ENCODE assay signal across 34 cellular contexts in the genomic region with DNA sequence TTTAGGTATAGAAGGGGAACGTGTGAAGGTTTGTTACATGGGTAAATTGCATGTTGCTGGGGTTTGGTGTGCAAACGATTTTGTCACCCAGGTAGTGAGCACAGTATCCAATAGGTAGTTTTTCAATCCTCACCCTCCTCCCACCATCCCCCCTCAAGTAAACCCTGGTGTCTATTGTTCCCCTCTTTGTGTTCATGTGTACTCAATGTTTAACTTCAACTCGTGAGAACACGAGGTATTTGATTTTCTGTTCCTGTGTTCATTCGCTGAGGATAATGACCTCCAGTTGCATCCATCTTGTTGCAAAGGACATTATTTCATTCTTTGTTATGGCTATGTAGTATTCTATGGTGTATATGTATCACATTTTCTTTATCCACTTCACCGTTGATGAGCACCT. TPM values are rescaled to one million over a fixed set of nuclear protein-coding genes. Genes with fewer than 3 reads are reported as not detected.
DNase-seq lines count a peak whose midpoint lies in the region; ATAC-seq, FAIRE-seq and TF ChIP-seq lines count a peak whose summit lies in the region.
"Had no signal": no experiment of that assay in that cellular context is flagged by ENCODE, and none has a peak within 500 bp of the region (broad histone marks: within the 10 kb centered on the region; RNA-seq: fewer than 3 reads in every experiment).

No MANE protein-coding gene starts in this region.

- H3K4me1 Mint-ChIP-seq in activated CD8-positive, alpha-beta T cell treated with anti-CD3 and anti-CD28 coated beads for 36 hours (ENCODE audit: low read depth), result peaks cover 6% of the 10 kb centered on the region
- H3K4me1 Mint-ChIP-seq: activated T-helper 17 cell treated with anti-CD3 and anti-CD28 coated beads, Interleukin-2, amount 50 U/mL, for 72 hours; neural progenitor cell had no signal

- SMC1A ChIA-PET in GM12878 (lab: Charles Lee; ENCODE audit: uncharacterized antibody, unreplicated experiment), result interaction anchor here (0.8 to 2.3 kb wide), 2 partner anchors 13 to 70 kb away, joined by 3 to 13 read pairs; no protein-coding TSS in a partner anchor

- H3K9ac ChIP-seq in GM12878 (ENCODE audit: control insufficient read depth, insufficient read depth, low read length), result no peak overlapping the region
- H3K9ac ChIP-seq: BLaER1 treated with 17β-estradiol and CSF1 and Interleukin-3, amounts not matched to agents 10 nM and 100 nM; neural progenitor cell; parathyroid adenoma; SK-N-SH had no signal

- H3K27ac Mint-ChIP-seq in activated CD8-positive, alpha-beta T cell treated with anti-CD3 and anti-CD28 coated beads for 36 hours, result no peak overlapping the region
- H3K27ac Mint-ChIP-seq: activated naive CD4-positive, alpha-beta T cell treated with anti-CD3 and anti-CD28 coated beads, Interleukin-2, amount 10 ng/mL, durations not matched to agents 7 days and 5 days; activated T-helper 17 cell treated with anti-CD3 and anti-CD28 coated beads, Interleukin-2, amount 50 U/mL, for 72 hours; IgD-negative memory B cell; neural progenitor cell; T-helper 1 cell treated with Interleukin-12 subunit alpha and Interleukin-12 subunit beta and Interleukin-4 antibody, amounts not matched to agents 30 μg/mL and 1 μg/mL, for 36 hours; type B pancreatic cell had no signal

- BruUV-seq in GM12878 (replicated peaks; lab: Mats Ljungman, UMichigan), result no TSS peak

- DNase-seq in NCI-H1417 (lab: John Stamatoyannopoulos, UW) (peak in 2 of 3 experiments; percentile 10 to 52), NCI-H1417 treated with DMSO at 0.1 percent for 48 hours (lab: John Stamatoyannopoulos, UW) (no peak), GM12878 (ENCODE audit: low read depth, low spot score) (no peak), upper lobe of left lung (no peak), esophagus squamous epithelium (lab: John Stamatoyannopoulos, UW) (no peak)
- DNase-seq in activated CD8-positive, alpha-beta T cell treated with anti-CD3 and anti-CD28 coated beads for 36 hours, result no peak
- DNase-seq: activated CD4-positive, alpha-beta T cell treated with anti-CD3 and anti-CD28 coated beads, Interleukin-2, amount 50 U/mL, for 48 hours; activated naive CD4-positive, alpha-beta T cell treated with anti-CD3 and anti-CD28 coated beads, Interleukin-2, amount 10 ng/mL, durations not matched to agents 7 days and 5 days; body of pancreas; DND-41; foreskin fibroblast; GOT3; islet precursor cell; left ventricle myocardium superior; mesendoderm; MV-4-11; NCI-H1694 treated with DMSO at 0.1 percent for 48 hours; NCI-H446 treated with DMSO at 0.1 percent for 48 hours; SK-N-SH; small intestine; stimulated activated naive CD4-positive, alpha-beta T cell had no signal

- 0 out of 2 replicates have a peak overlapping the region, but pooled peaks have one; percentile 18 for H3K4me2 ChIP-seq in GM12878 (ENCODE audit: control insufficient read depth, insufficient read depth)
- H3K4me2 ChIP-seq: neural progenitor cell, SK-N-SH had no signal

- H3K9me3 ChIP-seq in GM12878 (replicated peaks; ENCODE audit: control insufficient read depth, insufficient read depth, low read length) (no peaks in the 10 kb centered on the region), upper lobe of left lung (no peaks in the 10 kb centered on the region), esophagus squamous epithelium (no peaks in the 10 kb centered on the region)
- H3K9me3 ChIP-seq: BLaER1 treated with 17β-estradiol and CSF1 and Interleukin-3, amounts not matched to agents 10 nM and 100 nM; body of pancreas; SK-N-SH had no signal

- RAD21 ChIA-PET in GM12878 (lab: Charles Lee; ENCODE audit: unreplicated experiment), result no interaction called here

- ATAC-seq in GM21423 (IDR thresholded peaks at IDR 0.05; ENCODE audit: unreplicated experiment) (peak; percentile 7), HG03175 (IDR thresholded peaks at IDR 0.05; ENCODE audit: unreplicated experiment) (peak; percentile 25), GM12878 (no peak), upper lobe of left lung (ENCODE audit: low FRiP score in 2 of 2) (no peak)
- ATAC-seq in activated CD8-positive, alpha-beta T cell treated with anti-CD3 and anti-CD28 coated beads for 36 hours, result no peak
- ATAC-seq: activated T-helper 17 cell treated with anti-CD3 and anti-CD28 coated beads, Interleukin-2, amount 50 U/mL, for 72 hours; body of pancreas; esophagus mucosa; left ventricle myocardium superior; Right ventricle myocardium inferior had no signal

- TF ChIP-seq POLR2A in GM12878 (IDR thresholded peaks at IDR 0.05; ENCODE audit: low read depth, low read length) (no peak), upper lobe of left lung (IDR thresholded peaks at IDR 0.05) (no peak), esophagus squamous epithelium (IDR thresholded peaks at IDR 0.05) (no peak)

- no peak overlapping the region for H2AFZ ChIP-seq in GM12878 (ENCODE audit: control insufficient read depth, low read depth, low read length)
- H2AFZ ChIP-seq: neural progenitor cell, parathyroid adenoma had no signal

- H3K4me3 Mint-ChIP-seq in activated CD8-positive, alpha-beta T cell treated with anti-CD3 and anti-CD28 coated beads for 36 hours, result no peak overlapping the region
- H3K4me3 Mint-ChIP-seq: activated naive CD4-positive, alpha-beta T cell treated with anti-CD3 and anti-CD28 coated beads, Interleukin-2, amount 10 ng/mL, durations not matched to agents 7 days and 5 days; activated T-helper 17 cell treated with anti-CD3 and anti-CD28 coated beads, Interleukin-2, amount 50 U/mL, for 72 hours; neural progenitor cell; T-helper 1 cell treated with Interleukin-12 subunit alpha and Interleukin-12 subunit beta and Interleukin-4 antibody, amounts not matched to agents 30 μg/mL and 1 μg/mL, for 36 hours; type B pancreatic cell had no signal

- intact Hi-C loops in GM12878 (cut with micrococcal nuclease; ENCODE audit: unreplicated experiment) (no loop called here), esophagus squamous epithelium (cut with DNase I) (no loop called here)
- intact Hi-C loops in activated CD8-positive, alpha-beta T cell treated with anti-CD3 and anti-CD28 coated beads for 36 hours (cut with micrococcal nuclease), result no loop called here

- no peaks in the 10 kb centered on the region for H3K36me3 Mint-ChIP-seq in activated CD8-positive, alpha-beta T cell treated with anti-CD3 and anti-CD28 coated beads for 36 hours (ENCODE audit: low read depth)
- H3K36me3 Mint-ChIP-seq: activated naive CD4-positive, alpha-beta T cell treated with anti-CD3 and anti-CD28 coated beads, Interleukin-2, amount 10 ng/mL, durations not matched to agents 7 days and 5 days; IgD-negative memory B cell; neural progenitor cell; type B pancreatic cell had no signal

- no peaks in the 10 kb centered on the region for H3K27me3 Mint-ChIP-seq in activated CD8-positive, alpha-beta T cell treated with anti-CD3 and anti-CD28 coated beads for 36 hours
- H3K27me3 Mint-ChIP-seq: activated naive CD4-positive, alpha-beta T cell treated with anti-CD3 and anti-CD28 coated beads, Interleukin-2, amount 10 ng/mL, durations not matched to agents 7 days and 5 days; activated T-helper 17 cell treated with anti-CD3 and anti-CD28 coated beads, Interleukin-2, amount 50 U/mL, for 72 hours; IgD-negative memory B cell; type B pancreatic cell had no signal

- no peak for FAIRE-seq in GM12878 (lab: Jason Lieb, UNC)
- FAIRE-seq: small intestine had no signal

- POLR2A ChIA-PET in GM12878 (lab: Charles Lee), result no interaction called here
- POLR2A ChIA-PET in activated CD8-positive, alpha-beta T cell treated with anti-CD3 and anti-CD28 coated beads for 36 hours (lab: Charles Lee), result no interaction called here

- no peaks in the 10 kb centered on the region for H4K20me1 ChIP-seq in GM12878 (ENCODE audit: control insufficient read depth, insufficient read depth)
- H4K20me1 ChIP-seq: BLaER1 treated with 17β-estradiol and CSF1 and Interleukin-3, amounts not matched to agents 10 nM and 100 nM had no signal

- no peak overlapping the region for H3K27ac ChIP-seq in GM12878 (ENCODE audit: control insufficient read depth, insufficient read depth)
- H3K27ac ChIP-seq in upper lobe of left lung, result no peak overlapping the region
- H3K27ac ChIP-seq in esophagus squamous epithelium, result no peak overlapping the region
- H3K27ac ChIP-seq: 22Rv1; BLaER1 treated with 17β-estradiol and CSF1 and Interleukin-3, amounts not matched to agents 10 nM and 100 nM; body of pancreas; neural progenitor cell; parathyroid adenoma had no signal

- in situ Hi-C loops in GM12878 (cut with MboI), result no loop called here

- no peak for TF ChIP-seq RAD21 in GM12878 (IDR thresholded peaks at IDR 0.05; ENCODE audit: insufficient read depth, low read depth, low read length)

- H3K4me3 ChIP-seq in GM12878 (no peak overlapping the region), upper lobe of left lung (no peak overlapping the region), esophagus squamous epithelium (no peak overlapping the region)
- H3K4me3 ChIP-seq: BLaER1 treated with 17β-estradiol and CSF1 and Interleukin-3, amounts not matched to agents 10 nM and 100 nM; body of pancreas; neural progenitor cell had no signal

- H3K36me3 ChIP-seq in GM12878 (ENCODE audit: control insufficient read depth in 2 of 2, insufficient read depth in 2 of 2, low read length in 1 of 2), result no peaks in the 10 kb centered on the region
- H3K36me3 ChIP-seq in upper lobe of left lung, result no peaks in the 10 kb centered on the region
- no peaks in the 10 kb centered on the region for H3K36me3 ChIP-seq in esophagus squamous epithelium
- H3K36me3 ChIP-seq: neural progenitor cell had no signal

- peaks cover 7% of the 10 kb centered on the region; the same call in 1 of the 2 replicates for H3K4me1 ChIP-seq in GM12878 (ENCODE audit: control insufficient read depth, insufficient read depth, low read length)
- peaks cover 0 to 4% (median 3%) of the 10 kb centered on the region in 4 donors for H3K4me1 ChIP-seq in upper lobe of left lung
- peaks cover 0 to 4% (median 4%) of the 10 kb centered on the region in 3 donors for H3K4me1 ChIP-seq in esophagus squamous epithelium
- H3K4me1 ChIP-seq: body of pancreas, neural progenitor cell, parathyroid adenoma had no signal

- no peaks in the 10 kb centered on the region for H3K9me3 Mint-ChIP-seq in activated CD8-positive, alpha-beta T cell treated with anti-CD3 and anti-CD28 coated beads for 36 hours
- H3K9me3 Mint-ChIP-seq: activated naive CD4-positive, alpha-beta T cell treated with anti-CD3 and anti-CD28 coated beads, Interleukin-2, amount 10 ng/mL, durations not matched to agents 7 days and 5 days; activated T-helper 17 cell treated with anti-CD3 and anti-CD28 coated beads, Interleukin-2, amount 50 U/mL, for 72 hours; IgD-negative memory B cell; neural progenitor cell; T-helper 1 cell treated with Interleukin-12 subunit alpha and Interleukin-12 subunit beta and Interleukin-4 antibody, amounts not matched to agents 30 μg/mL and 1 μg/mL, for 36 hours; type B pancreatic cell had no signal

- H3K27me3 ChIP-seq in GM12878 (replicated peaks in 1 of 2; ENCODE audit: control insufficient read depth in 2 of 2, insufficient read depth in 2 of 2, low read length in 1 of 2) (no peaks in the 10 kb centered on the region), upper lobe of left lung (no peaks in the 10 kb centered on the region), esophagus squamous epithelium (no peaks in the 10 kb centered on the region)
- H3K27me3 ChIP-seq: BLaER1 treated with 17β-estradiol and CSF1 and Interleukin-3, amounts not matched to agents 10 nM and 100 nM; body of pancreas; neural progenitor cell had no signal

- TF ChIP-seq EP300 in GM12878 (IDR thresholded peaks at IDR 0.05; ENCODE audit: borderline replicate concordance in 1 of 2, control insufficient read depth in 1 of 2, low read depth in 2 of 2, low read length in 2 of 2) (no peak), upper lobe of left lung (IDR thresholded peaks at IDR 0.05) (no peak)

- CTCF ChIA-PET in GM12878 (lab: Yijun Ruan, JAX), result interaction anchor here (0.6 to 2.0 kb wide), 2 partner anchors 56 to 234 kb away, joined by 3 to 9 read pairs; no protein-coding TSS in a partner anchor
- CTCF ChIA-PET in activated CD8-positive, alpha-beta T cell treated with anti-CD3 and anti-CD28 coated beads for 36 hours (lab: Charles Lee), result interaction anchor here (1.1 kb wide), 1 partner anchor 26 kb away, joined by 3 read pairs; no protein-coding TSS in a partner anchor

- no peaks in the 10 kb centered on the region for H3K79me2 ChIP-seq in GM12878 (ENCODE audit: control insufficient read depth, insufficient read depth, low read length)
- H3K79me2 ChIP-seq: parathyroid adenoma had no signal

- no peak for TF ChIP-seq CTCF in GM12878 (IDR thresholded peaks at IDR 0.05 in 2 of 3, conservative IDR thresholded peaks at IDR 0.05 in 1 of 3; ENCODE audit: control insufficient read depth in 2 of 3, extremely low read depth in 1 of 3, insufficient read depth in 1 of 3, low read depth in 3 of 3, low read length in 3 of 3)
- TF ChIP-seq CTCF in activated CD8-positive, alpha-beta T cell treated with anti-CD3 and anti-CD28 coated beads for 36 hours (IDR thresholded peaks at IDR 0.05), result no peak
- no peak for TF ChIP-seq CTCF in upper lobe of left lung (IDR thresholded peaks at IDR 0.05)
- TF ChIP-seq CTCF in esophagus squamous epithelium (IDR thresholded peaks at IDR 0.05), result no peak

- WGBS in GM12878 (ENCODE audit: insufficient coverage, insufficient replicate concordance, low lambda C conversion rate, missing lambda C conversion rate), result 64% methylated on average over 6 of the region's 6 CpGs
- 85 to 91% methylated on average over 6 of the region's 6 CpGs for WGBS in upper lobe of left lung, 2 donors
- WGBS in esophagus squamous epithelium, 2 donors, result 69 to 72% methylated on average over 6 of the region's 6 CpGs

RNA-seq across cellular contexts. Expression of a gene that starts 11.6 kb away (rescaled TPM):
- total RNA-seq in GM12878 (2013; cell fraction: nucleolus; rRNA removed), result not detected in 2 replicates
- total RNA-seq in GM12878 (2014; rRNA removed) (0.05 TPM in 1 of 2 replicates, not detected in the other), GM12878 (2014; rRNA removed; fragmentation: Illumina TruSeq; extraction: Trizol) (not detected in 2 replicates), GM12878 (2021) (not detected in 2 replicates), upper lobe of left lung (1 to 10 TPM in 5 of 6 donors, under 1 TPM in 1; 0.67 to 9.4 (median 4.7) TPM), esophagus squamous epithelium (1 to 10 TPM; 1.1 to 5.4 (median 2.1) TPM)
- polyA plus RNA-seq in GM12878 (2011; ENCODE audit: low read depth), result not detected
- polyA plus RNA-seq in GM12878 (2011; rRNA removed) (not detected in 2 replicates), GM12878 (2014; fragmentation: Illumina TruSeq; extraction: Trizol) (not detected in 2 replicates), GM12878 (2014; fragmentation: Nextera tagmentation; extraction: Ambion mirVana) (not detected), GM12878 (2014; rRNA removed) (not detected in 2 replicates), GM12878 (2016; fragmentation: Nextera tagmentation; extraction: Ambion mirVana) (not detected)
- not detected in 2 replicates for polyA plus RNA-seq in GM12878 (2011; cell fraction: cytosol; rRNA removed)
- polyA plus RNA-seq in GM12878 (2011; cell fraction: nucleus; rRNA removed), result not detected in 2 replicates
- not detected in 2 replicates for polyA plus RNA-seq in GM12878 (2012)
- not detected in 2 replicates for polyA minus RNA-seq in GM12878 (2011; rRNA and poly(A)+ RNA removed)
- not detected in 2 replicates for polyA minus RNA-seq in GM12878 (2011; cell fraction: cytosol; rRNA and poly(A)+ RNA removed)
- polyA minus RNA-seq in GM12878 (2011; cell fraction: nucleus; rRNA and poly(A)+ RNA removed), result not detected in 2 replicates
- total RNA-seq in activated CD8-positive, alpha-beta T cell treated with anti-CD3 and anti-CD28 coated beads for 36 hours, result not detected
- total RNA-seq: activated T-helper 17 cell treated with anti-CD3 and anti-CD28 coated beads, Interleukin-2, amount 50 U/mL, for 72 hours had no signal
- polyA plus RNA-seq: IgD-negative memory B cell, SK-N-SH had no signal

RNA-seq across cellular contexts. Expression of a gene that starts 32.2 kb away (rescaled TPM):
- total RNA-seq in GM12878 (2013; cell fraction: nucleolus; rRNA removed), result 25.5 and 28.5 TPM in 2 replicates
- 21.3 and 26.3 TPM in 2 replicates for total RNA-seq in GM12878 (2014; rRNA removed)
- total RNA-seq in GM12878 (2014; rRNA removed; fragmentation: Illumina TruSeq; extraction: Trizol), result 22.9 and 23.9 TPM in 2 replicates
- total RNA-seq in GM12878 (2021), result 13.8 and 15.1 TPM in 2 replicates
- polyA plus RNA-seq in GM12878 (2011; ENCODE audit: low read depth), result 39.3 TPM
- 18.2 and 21.5 TPM in 2 replicates for polyA plus RNA-seq in GM12878 (2011; rRNA removed)
- 11.2 and 15.0 TPM in 2 replicates for polyA plus RNA-seq in GM12878 (2011; cell fraction: cytosol; rRNA removed)
- 10.7 and 12.0 TPM in 2 replicates for polyA plus RNA-seq in GM12878 (2011; cell fraction: nucleus; rRNA removed)
- 22.9 and 23.5 TPM in 2 replicates for polyA plus RNA-seq in GM12878 (2012)
- 30.1 and 41.7 TPM in 2 replicates for polyA plus RNA-seq in GM12878 (2014; fragmentation: Illumina TruSeq; extraction: Trizol)
- 10 to 100 TPM; 26.4 to 27.3 TPM for polyA plus RNA-seq in GM12878 (2014; fragmentation: Nextera tagmentation; extraction: Ambion mirVana)
- polyA plus RNA-seq in GM12878 (2014; rRNA removed), result 14.4 and 24.4 TPM in 2 replicates
- 10 to 100 TPM; 18.2 to 19.4 TPM for polyA plus RNA-seq in GM12878 (2016; fragmentation: Nextera tagmentation; extraction: Ambion mirVana)
- 10.9 and 13.4 TPM in 2 replicates for polyA minus RNA-seq in GM12878 (2011; rRNA and poly(A)+ RNA removed)
- 3.6 and 3.7 TPM in 2 replicates for polyA minus RNA-seq in GM12878 (2011; cell fraction: cytosol; rRNA and poly(A)+ RNA removed)
- polyA minus RNA-seq in GM12878 (2011; cell fraction: nucleus; rRNA and poly(A)+ RNA removed), result 3.1 and 3.7 TPM in 2 replicates
- 10 to 100 TPM; 10.5 to 11.7 TPM for total RNA-seq in activated CD8-positive, alpha-beta T cell treated with anti-CD3 and anti-CD28 coated beads for 36 hours
- 10 to 100 TPM in 5 of 6 donors, 1 to 10 TPM in 1; 5.2 to 29.3 (median 16.9) TPM for total RNA-seq in upper lobe of left lung
- 10 to 100 TPM in 1 of 4 donors, 1 to 10 TPM in 2, under 1 TPM in 1; 0.95 to 12.6 (median 3.2) TPM for total RNA-seq in esophagus squamous epithelium
- total RNA-seq: dermis microvascular lymphatic vessel endothelial cell had no signal
- polyA plus RNA-seq: SK-N-SH had no signal

Comparison
In these comparisons a context has a peak if more than half of its experiments do, and no peak if none do; other contexts are left out.
1. DNase-seq: peak in NCI-H1417 (2 of 3); none in NCI-H1417 treated with DMSO at 0.1 percent for 48 hours (single experiment), GM12878 (single experiment), activated CD8-positive, alpha-beta T cell treated with anti-CD3 and anti-CD28 coated beads for 36 hours (single experiment), upper lobe of left lung (0 of 2) and esophagus squamous epithelium (single experiment).
2. ATAC-seq: peak in GM21423 (single experiment) and HG03175 (single experiment); none in GM12878 (single experiment), activated CD8-positive, alpha-beta T cell treated with anti-CD3 and anti-CD28 coated beads for 36 hours (single experiment) and upper lobe of left lung (0 of 2).